ENCODE assay signal across 13 cellular contexts in genomic region chr16:71758293-71758760, GRCh38. TPM values are rescaled to one million over a fixed set of nuclear protein-coding genes. Genes with fewer than 3 reads are reported as not detected.
DNase-seq lines count a peak whose midpoint lies in the region; ATAC-seq and TF ChIP-seq lines count a peak whose summit lies in the region.
"Had no signal": no experiment of that assay in that cellular context is flagged by ENCODE, and none has a peak within 500 bp of the region (broad histone marks: within the 10 kb centered on the region; RNA-seq: fewer than 3 reads in every experiment).

No MANE protein-coding gene starts in this region.

- no peak overlapping the region for H3K4me3 Mint-ChIP-seq in activated CD8-positive, alpha-beta T cell treated with anti-CD3 and anti-CD28 coated beads for 36 hours
- H3K4me3 Mint-ChIP-seq: CD8-positive, alpha-beta memory T cell had no signal

- no peak overlapping the region for H2AK5ac ChIP-seq in IMR-90 (ENCODE audit: low read depth, low read length)

- H2AFZ ChIP-seq in IMR-90 (replicated peaks; ENCODE audit: low read length, poor library complexity), result no peak overlapping the region

- no peak overlapping the region for H2BK5ac ChIP-seq in IMR-90 (ENCODE audit: low read depth, low read length, poor library complexity, severe bottlenecking)

- 0 out of 2 replicates have a peak, but pooled peaks cover 4% of the 10 kb centered on the region for H4K20me1 ChIP-seq in IMR-90 (ENCODE audit: insufficient read depth, low read length)

- DNase-seq in A673 (ENCODE audit: low spot score) (no peak), IMR-90 (no peak), heart right ventricle (no peak), pons (ENCODE audit: low spot score) (peak; percentile 15), posterior cingulate gyrus (no peak)
- no peak for DNase-seq in activated CD8-positive, alpha-beta T cell treated with anti-CD3 and anti-CD28 coated beads for 36 hours
- DNase-seq: CD8-positive, alpha-beta memory T cell; DMS 273 treated with DMSO at 0.1 percent for 48 hours; EL; NCI-H1417 treated with DMSO at 0.1 percent for 48 hours; NCI-H2029 treated with DMSO at 0.1 percent for 48 hours had no signal

- no peak overlapping the region for H3K9ac ChIP-seq in IMR-90 (ENCODE audit: low read depth, low read length)

- H3K36me3 ChIP-seq in A673 (ENCODE audit: insufficient read depth, low read length, poor library complexity, severe bottlenecking), result peaks cover 50% of the 10 kb centered on the region
- peaks cover 55% of the 10 kb centered on the region for H3K36me3 ChIP-seq in IMR-90 (ENCODE audit: control insufficient read depth, insufficient read depth, low read length)
- peaks cover 0 to 100% (median 74%) of the 10 kb centered on the region in 9 donors for H3K36me3 ChIP-seq in heart right ventricle

- H3K4ac ChIP-seq in IMR-90 (ENCODE audit: low read depth, low read length), result no peak overlapping the region

- TF ChIP-seq CTCF in A673 (conservative IDR thresholded peaks at IDR 0.05; ENCODE audit: low read depth, low read length) (no peak), IMR-90 (conservative IDR thresholded peaks at IDR 0.05; ENCODE audit: low read depth, low read length) (no peak), heart right ventricle (IDR thresholded peaks at IDR 0.05) (no peak)
- no peak for TF ChIP-seq CTCF in activated CD8-positive, alpha-beta T cell treated with anti-CD3 and anti-CD28 coated beads for 36 hours (IDR thresholded peaks at IDR 0.05)

- CTCF ChIA-PET in A673 (lab: Charles Lee), result no interaction called here
- CTCF ChIA-PET in IMR-90 (lab: Yijun Ruan, JAX), result no interaction called here
- CTCF ChIA-PET in activated CD8-positive, alpha-beta T cell treated with anti-CD3 and anti-CD28 coated beads for 36 hours (lab: Charles Lee), result no interaction called here

- H2AK9ac ChIP-seq in IMR-90 (replicated peaks; ENCODE audit: low read depth, low read length, poor library complexity), result no peak overlapping the region

- H3K27ac Mint-ChIP-seq in activated CD8-positive, alpha-beta T cell treated with anti-CD3 and anti-CD28 coated beads for 36 hours, result no peak overlapping the region

- H3K27me3 Mint-ChIP-seq in activated CD8-positive, alpha-beta T cell treated with anti-CD3 and anti-CD28 coated beads for 36 hours, result no peaks in the 10 kb centered on the region

- H3K4me3 ChIP-seq in A673 (ENCODE audit: low read depth, low read length, poor library complexity, severe bottlenecking) (no peak overlapping the region), IMR-90 (ENCODE audit: insufficient read depth, low read depth, low read length) (no peak overlapping the region), heart right ventricle (no peak overlapping the region)

- H3K4me1 ChIP-seq in A673 (ENCODE audit: insufficient read depth, low read length, poor library complexity, severe bottlenecking), result peaks cover 35% of the 10 kb centered on the region
- no peaks in the 10 kb centered on the region; the same call in 1 of the 2 replicates for H3K4me1 ChIP-seq in IMR-90 (ENCODE audit: control insufficient read depth, insufficient read depth, low read length)
- H3K4me1 ChIP-seq in heart right ventricle, result peaks cover 0 to 5% (median 0%) of the 10 kb centered on the region in 9 donors

- H2BK15ac ChIP-seq in IMR-90 (ENCODE audit: low read depth, low read length), result no peak overlapping the region

- peaks cover 4% of the 10 kb centered on the region for H3K4me1 Mint-ChIP-seq in activated CD8-positive, alpha-beta T cell treated with anti-CD3 and anti-CD28 coated beads for 36 hours (ENCODE audit: low read depth)
- H3K4me1 Mint-ChIP-seq: CD8-positive, alpha-beta memory T cell had no signal

- no peaks in the 10 kb centered on the region for H3K9me3 ChIP-seq in A673 (ENCODE audit: low read depth, low read length, poor library complexity, severe bottlenecking)
- H3K9me3 ChIP-seq in IMR-90 (ENCODE audit: control insufficient read depth, insufficient read depth, low read length), result no peaks in the 10 kb centered on the region
- no peaks in the 10 kb centered on the region for H3K9me3 ChIP-seq in heart right ventricle

- no peaks in the 10 kb centered on the region for H3K9me3 Mint-ChIP-seq in activated CD8-positive, alpha-beta T cell treated with anti-CD3 and anti-CD28 coated beads for 36 hours
- H3K9me3 Mint-ChIP-seq: CD8-positive, alpha-beta memory T cell had no signal

- H4K8ac ChIP-seq in IMR-90 (ENCODE audit: low read depth in 2 of 2, low read length in 2 of 2), result no peak overlapping the region

- TF ChIP-seq RAD21 in IMR-90 (IDR thresholded peaks at IDR 0.05; ENCODE audit: low read length), result no peak

- in situ Hi-C loops in IMR-90 (cut with MboI; ENCODE audit: low sequenced_read_pairs), result no loop called here

- intact Hi-C loops in A673 (cut with micrococcal nuclease; ENCODE audit: unreplicated experiment), result no loop called here
- intact Hi-C loops in IMR-90 (cut with micrococcal nuclease), result no loop called here
- intact Hi-C loops in heart right ventricle (cut with DNase I), result no loop called here
- intact Hi-C loops in posterior cingulate gyrus (cut with DNase I), result no loop called here
- intact Hi-C loops in activated CD8-positive, alpha-beta T cell treated with anti-CD3 and anti-CD28 coated beads for 36 hours (cut with micrococcal nuclease), result no loop called here

- no peak overlapping the region for H3K14ac ChIP-seq in IMR-90 (replicated peaks; ENCODE audit: low read depth, low read length)

- H3K9me1 ChIP-seq in IMR-90 (ENCODE audit: insufficient read depth, low read length), result peaks cover 5% of the 10 kb centered on the region

- 86% methylated on average over 4 of the region's 5 CpGs; no CpG with 5 or more reads in 1 of the 2 experiments for whole genome bisulfite sequencing in IMR-90 (ENCODE audit: extremely low coverage in 2 of 2, insufficient read length in 1 of 2), 2 experiments
- 44 to 67% methylated on average over 5 of the region's 5 CpGs for WGBS in heart right ventricle, 2 donors

- BruUV-seq in A673 (replicated peaks; lab: Mats Ljungman, UMichigan) (no TSS peak), IMR-90 (replicated peaks; lab: Mats Ljungman, UMichigan) (no TSS peak)

- H4K5ac ChIP-seq in IMR-90 (ENCODE audit: low read depth, low read length), result no peak overlapping the region

- H3K27ac ChIP-seq in A673 (ENCODE audit: low read depth, low read length, poor library complexity, severe bottlenecking) (peak overlapping the region; percentile 26), IMR-90 (ENCODE audit: insufficient read depth, low read length) (no peak overlapping the region), heart right ventricle (no peak overlapping the region)
- H3K27ac ChIP-seq: RWPE1 had no signal

- peaks cover 25% of the 10 kb centered on the region for H3K36me3 Mint-ChIP-seq in activated CD8-positive, alpha-beta T cell treated with anti-CD3 and anti-CD28 coated beads for 36 hours (ENCODE audit: low read depth)

- dilution Hi-C loops in IMR-90 (cut with HindIII; ENCODE audit: low sequenced_read_pairs, unreplicated experiment), result no loop called here

- no peak overlapping the region for H3K4me2 ChIP-seq in IMR-90 (ENCODE audit: low read depth, low read length)

- no peak overlapping the region for H3K18ac ChIP-seq in IMR-90 (ENCODE audit: low read depth, low read length)

- no peaks in the 10 kb centered on the region for H3K27me3 ChIP-seq in A673 (replicated peaks; ENCODE audit: insufficient read depth, low read depth, low read length, poor library complexity)
- H3K27me3 ChIP-seq in IMR-90 (ENCODE audit: control insufficient read depth, insufficient read depth, low read length), result no peaks in the 10 kb centered on the region
- H3K27me3 ChIP-seq in heart right ventricle, result no peaks in the 10 kb centered on the region

- TF ChIP-seq POLR2A in IMR-90 (IDR thresholded peaks at IDR 0.05; ENCODE audit: low read depth, low read length), result no peak

- H3K79me1 ChIP-seq in IMR-90 (ENCODE audit: low read depth in 1 of 2, low read length in 2 of 2), result peaks cover 16 to 18% of the 10 kb centered on the region in 2 experiments

- no peak overlapping the region for H2BK120ac ChIP-seq in IMR-90 (ENCODE audit: low read depth, low read length)

- no peak for ATAC-seq in IMR-90 (ENCODE audit: low read depth)
- peak; percentile 16 to 93 (median 69) for ATAC-seq in heart right ventricle
- ATAC-seq in activated CD8-positive, alpha-beta T cell treated with anti-CD3 and anti-CD28 coated beads for 36 hours, result no peak
- ATAC-seq in HG03521 (IDR thresholded peaks at IDR 0.05; ENCODE audit: unreplicated experiment), result no peak

- H3K23ac ChIP-seq in IMR-90 (ENCODE audit: low read depth, low read length), result no peak overlapping the region

- POLR2A ChIA-PET in A673 (lab: Charles Lee; ENCODE audit: low non-redundant PET) (no interaction called here), IMR-90 (lab: Charles Lee; ENCODE audit: unreplicated experiment) (no interaction called here)
- POLR2A ChIA-PET in activated CD8-positive, alpha-beta T cell treated with anti-CD3 and anti-CD28 coated beads for 36 hours (lab: Charles Lee), result no interaction called here

- no peak overlapping the region for H4K91ac ChIP-seq in IMR-90 (ENCODE audit: insufficient read depth, low read depth, low read length)

- H2BK20ac ChIP-seq in IMR-90 (ENCODE audit: low read depth, low read length), result no peak overlapping the region

- H3K56ac ChIP-seq in IMR-90 (ENCODE audit: extremely low read depth, insufficient read depth, low read length), result no peak overlapping the region

TF ChIP-seq in IMR-90, 13 proteins besides CTCF, POLR2A, EP300 and RAD21 (continues in another document):
- TF ChIP-seq SMC3 (IDR thresholded peaks at IDR 0.05; ENCODE audit: low read depth, low read length) (no peak), MAFK (IDR thresholded peaks at IDR 0.05; ENCODE audit: low read depth, low read length) (peak; percentile 44), RFX5 (IDR thresholded peaks at IDR 0.05; ENCODE audit: low read depth, low read length) (no peak), RCOR1 (IDR thresholded peaks at IDR 0.05; ENCODE audit: insufficient replicate concordance, low read length) (no peak), CEBPB (IDR thresholded peaks at IDR 0.05; ENCODE audit: low read depth, low read length) (no peak)

RNA-seq across cellular contexts. Expression of gene PHLPP2, which starts 33.8 kb away (rescaled TPM):
- total RNA-seq in A673 (2021), result 16.3 and 18.3 TPM in 2 replicates
- total RNA-seq in IMR-90 (2012; rRNA removed), result 9.2 and 10.2 TPM in 2 replicates
- 5.8 and 6.8 TPM in 2 replicates for polyA plus RNA-seq in IMR-90 (2012; rRNA removed)
- 2.2 and 2.6 TPM in 2 replicates for polyA plus RNA-seq in IMR-90 (2012; cell fraction: cytosol; rRNA removed)
- polyA plus RNA-seq in IMR-90 (2012; cell fraction: nucleus; rRNA removed; ENCODE audit: low replicate concordance), result 9.2 and 17.4 TPM in 2 replicates
- total RNA-seq in heart right ventricle, result 1 to 10 TPM; 1.9 to 5.3 (median 3.4) TPM
- 1 to 10 TPM in 1 of 2 donors, under 1 TPM in 1; 0.77 to 1.7 TPM for polyA plus RNA-seq in heart right ventricle
- total RNA-seq in activated CD8-positive, alpha-beta T cell treated with anti-CD3 and anti-CD28 coated beads for 36 hours, result 1 to 10 TPM; 7.2 to 7.4 TPM

RNA-seq across cellular contexts. Expression of gene AP1G1, which starts 50.3 kb away (rescaled TPM):
- 95.6 and 95.8 TPM in 2 replicates for total RNA-seq in A673 (2021)
- 86.1 and 86.7 TPM in 2 replicates for total RNA-seq in IMR-90 (2012; rRNA removed)
- 45.7 and 48.3 TPM in 2 replicates for polyA plus RNA-seq in IMR-90 (2012; rRNA removed)
- polyA plus RNA-seq in IMR-90 (2012; cell fraction: cytosol; rRNA removed), result 20.5 and 25.0 TPM in 2 replicates
- polyA plus RNA-seq in IMR-90 (2012; cell fraction: nucleus; rRNA removed; ENCODE audit: low replicate concordance), result 22.9 and 121 TPM in 2 replicates
- 10 to 100 TPM; 31.2 to 53.7 (median 36.9) TPM for total RNA-seq in heart right ventricle
- polyA plus RNA-seq in heart right ventricle, result 10 to 100 TPM; 12.4 to 15.5 TPM
- total RNA-seq in activated CD8-positive, alpha-beta T cell treated with anti-CD3 and anti-CD28 coated beads for 36 hours, result 10 to 100 TPM; 53.9 to 57.4 TPM

Comparison
In these comparisons a context has a peak if more than half of its experiments do, and no peak if none do; other contexts are left out.
1. ATAC-seq: peak in heart right ventricle (8 of 8); none in IMR-90 (single experiment), activated CD8-positive, alpha-beta T cell treated with anti-CD3 and anti-CD28 coated beads for 36 hours (single experiment) and HG03521 (single experiment).